24 cellular contexts compared by ENCODE assay signal in genomic region chr20:25120462-25120861, GRCh38. TPM values are rescaled to one million over a fixed set of nuclear protein-coding genes. Genes with fewer than 3 reads are reported as not detected.
DNase-seq lines count a peak whose midpoint lies in the region; ATAC-seq and TF ChIP-seq lines count a peak whose summit lies in the region.
"Had no signal": no experiment of that assay in that cellular context is flagged by ENCODE, and none has a peak within 500 bp of the region (broad histone marks: within the 10 kb centered on the region; RNA-seq: fewer than 3 reads in every experiment).

No MANE protein-coding gene starts in this region.

- no peaks in the 10 kb centered on the region for H3K79me2 ChIP-seq in mammary epithelial cell (ENCODE audit: insufficient read depth, low read length)

- H3K4me2 ChIP-seq in mammary epithelial cell (ENCODE audit: insufficient read depth, low read depth, low read length): no peak overlapping the region
- H3K4me2 ChIP-seq: BLaER1 treated with 17β-estradiol and CSF1 and Interleukin-3, amounts not matched to agents 10 nM and 100 nM had no signal

- H3K4me3 ChIP-seq in mammary epithelial cell (replicated peaks in 1 of 3; ENCODE audit: insufficient read depth in 1 of 3, low read depth in 2 of 3, low read length in 3 of 3) (no peak overlapping the region), breast epithelium (no peak overlapping the region), epithelial cell of esophagus (ENCODE audit: low read length) (no peak overlapping the region), heart left ventricle (no peak overlapping the region), brain microvascular endothelial cell (ENCODE audit: low read depth, low read length) (no peak overlapping the region)
- H3K4me3 ChIP-seq: BLaER1 treated with 17β-estradiol and CSF1 and Interleukin-3, amounts not matched to agents 10 nM and 100 nM; GM23248 had no signal

- no peak for ATAC-seq in heart left ventricle
- ATAC-seq: HCT116 had no signal

- H3K36me3 ChIP-seq in mammary epithelial cell (ENCODE audit: insufficient read depth, low read length): no peaks in the 10 kb centered on the region
- no peaks in the 10 kb centered on the region for H3K36me3 ChIP-seq in breast epithelium
- no peaks in the 10 kb centered on the region for H3K36me3 ChIP-seq in heart left ventricle
- H3K36me3 ChIP-seq in brain microvascular endothelial cell (replicated peaks): no peaks in the 10 kb centered on the region
- H3K36me3 ChIP-seq: BE2C; BLaER1 treated with 17β-estradiol and CSF1 and Interleukin-3, amounts not matched to agents 10 nM and 100 nM had no signal

- H3K4me1 ChIP-seq in mammary epithelial cell (ENCODE audit: insufficient read depth, low read length): no peaks in the 10 kb centered on the region
- H3K4me1 ChIP-seq in breast epithelium: no peaks in the 10 kb centered on the region
- H3K4me1 ChIP-seq in heart left ventricle: peaks cover 0 to 8% (median 0%) of the 10 kb centered on the region in 12 donors
- H3K4me1 ChIP-seq: BE2C had no signal

- no peak overlapping the region for H3K27ac ChIP-seq in mammary epithelial cell (ENCODE audit: insufficient read depth, low read depth, low read length)
- no peak overlapping the region for H3K27ac ChIP-seq in breast epithelium
- H3K27ac ChIP-seq in heart left ventricle: no peak overlapping the region
- no peak overlapping the region for H3K27ac ChIP-seq in brain microvascular endothelial cell
- H3K27ac ChIP-seq: 22Rv1; BLaER1 treated with 17β-estradiol and CSF1 and Interleukin-3, amounts not matched to agents 10 nM and 100 nM; GM23248 had no signal

- CTCF ChIA-PET in mammary epithelial cell (lab: Charles Lee; ENCODE audit: low non-redundant PET): no interaction called here

- in situ Hi-C loops in mammary epithelial cell (cut with MboI; ENCODE audit: low sequenced_read_pairs in 2 of 2): no loop called here
- in situ Hi-C loops in brain microvascular endothelial cell (cut with HindIII; ENCODE audit: low pct_ligation_motif_present, low sequenced_read_pairs): no loop called here

- no peak overlapping the region for H3K9ac ChIP-seq in mammary epithelial cell (ENCODE audit: insufficient read depth, low read length)
- H3K9ac ChIP-seq: BLaER1 treated with 17β-estradiol and CSF1 and Interleukin-3, amounts not matched to agents 10 nM and 100 nM; GM23248 had no signal

- dilution Hi-C loops in mammary epithelial cell (cut with HindIII; ENCODE audit: low sequenced_read_pairs): no loop called here

- TF ChIP-seq CTCF in mammary epithelial cell (conservative IDR thresholded peaks at IDR 0.05 in 1 of 2, IDR thresholded peaks at IDR 0.05 in 1 of 2; ENCODE audit: extremely low read depth in 1 of 2, insufficient read depth in 1 of 2, low read depth in 1 of 2, low read length in 2 of 2) (no peak), breast epithelium (IDR thresholded peaks at IDR 0.05) (no peak), epithelial cell of esophagus (IDR thresholded peaks at IDR 0.05; ENCODE audit: insufficient read depth, low read depth, low read length, missing control alignments) (no peak), heart left ventricle (IDR thresholded peaks at IDR 0.05) (no peak), brain microvascular endothelial cell (IDR thresholded peaks at IDR 0.05; ENCODE audit: low read depth, low read length, missing control alignments) (no peak)

- WGBS in mammary epithelial cell (ENCODE audit: low coverage, missing lambda C conversion rate): 52% methylated on average over 3 of the region's 3 CpGs
- 69 to 75% (median 69%) methylated on average over 3 of the region's 3 CpGs for WGBS in heart left ventricle, 4 donors

- no peaks in the 10 kb centered on the region for H4K20me1 ChIP-seq in mammary epithelial cell (ENCODE audit: insufficient read depth, low read length)
- H4K20me1 ChIP-seq: BLaER1 treated with 17β-estradiol and CSF1 and Interleukin-3, amounts not matched to agents 10 nM and 100 nM had no signal

- no TSS peak for BruUV-seq in mammary epithelial cell (replicated peaks; lab: Mats Ljungman, UMichigan)

- DNase-seq in mammary epithelial cell: peak; percentile 19
- no peak for DNase-seq in breast epithelium (ENCODE audit: low spot score in 2 of 2)
- DNase-seq in epithelial cell of esophagus (ENCODE audit: low read depth): peak; percentile 20
- DNase-seq in kidney tubule cell (ENCODE audit: low spot score): peak; percentile 74
- no peak for DNase-seq in middle frontal gyrus (ENCODE audit: extremely low spot score, low spot score)
- no peak for DNase-seq in heart left ventricle
- DNase-seq in brain microvascular endothelial cell: no peak
- DNase-seq: ACHN; AML-193; BE2C; CD4-positive, alpha-beta T cell; CD8-positive, alpha-beta memory T cell; DMS 273 treated with DMSO at 0.1 percent for 48 hours; DMS79 treated with DMSO at 0.1 percent for 48 hours; GF-D8; GM23248; H9 had no signal

- no peak for TF ChIP-seq POLR2A in breast epithelium (IDR thresholded peaks at IDR 0.05)
- TF ChIP-seq POLR2A in heart left ventricle (IDR thresholded peaks at IDR 0.05): no peak

- no peaks in the 10 kb centered on the region for H3K9me3 ChIP-seq in mammary epithelial cell (replicated peaks; ENCODE audit: insufficient read depth, low read length)
- no peaks in the 10 kb centered on the region for H3K9me3 ChIP-seq in breast epithelium
- H3K9me3 ChIP-seq in heart left ventricle: no peaks in the 10 kb centered on the region
- H3K9me3 ChIP-seq: BE2C; BLaER1 treated with 17β-estradiol and CSF1 and Interleukin-3, amounts not matched to agents 10 nM and 100 nM had no signal

- H3K27me3 ChIP-seq in mammary epithelial cell (ENCODE audit: insufficient read depth, low read length) (no peaks in the 10 kb centered on the region), breast epithelium (no peaks in the 10 kb centered on the region), heart left ventricle (peaks cover 0 to 11% (median 0%) of the 10 kb centered on the region in 9 donors), brain microvascular endothelial cell (replicated peaks) (peaks cover 5% of the 10 kb centered on the region)
- H3K27me3 ChIP-seq: BLaER1 treated with 17β-estradiol and CSF1 and Interleukin-3, amounts not matched to agents 10 nM and 100 nM had no signal

- intact Hi-C loops in mammary epithelial cell (cut with micrococcal nuclease): no loop called here
- intact Hi-C loops in breast epithelium (cut with DNase I; ENCODE audit: low total_unique reads): no loop called here
- intact Hi-C loops in heart left ventricle (cut with DNase I): no loop called here

- no peak overlapping the region for H2AFZ ChIP-seq in mammary epithelial cell (ENCODE audit: low read depth, low read length)
- H2AFZ ChIP-seq: GM23248 had no signal

RNA-seq across cellular contexts. Expression of gene VSX1, which starts 38.5 kb away (rescaled TPM):
- total RNA-seq in mammary epithelial cell: not detected
- polyA plus RNA-seq in mammary epithelial cell: not detected
- not detected for polyA minus RNA-seq in mammary epithelial cell
- total RNA-seq in breast epithelium: under 1 TPM in 1 of 3 donors, not detected in 2; 0.44 TPM
- under 1 TPM in 5 of 9 donors, not detected in 4; 0.22 to 0.96 (median 0.51) TPM for total RNA-seq in heart left ventricle
- polyA plus RNA-seq in heart left ventricle: under 1 TPM in 1 of 2 donors, not detected in 1; 0.19 TPM
- total RNA-seq: CD4-positive, alpha-beta T cell; CD8-positive, alpha-beta memory T cell; Daoy; G401; GM23248; H4; H9 had no signal
- polyA plus RNA-seq: CD14-positive monocyte; CD8-positive, alpha-beta memory T cell; GM23248 had no signal

Comparison
In these comparisons a context has a peak if more than half of its experiments do, and no peak if none do; other contexts are left out.
1. DNase-seq: peak in mammary epithelial cell (single experiment), epithelial cell of esophagus (single experiment) and kidney tubule cell (single experiment); none in breast epithelium (0 of 2), middle frontal gyrus (single experiment), heart left ventricle (0 of 5) and brain microvascular endothelial cell (single experiment).